In the genomic region with DNA sequence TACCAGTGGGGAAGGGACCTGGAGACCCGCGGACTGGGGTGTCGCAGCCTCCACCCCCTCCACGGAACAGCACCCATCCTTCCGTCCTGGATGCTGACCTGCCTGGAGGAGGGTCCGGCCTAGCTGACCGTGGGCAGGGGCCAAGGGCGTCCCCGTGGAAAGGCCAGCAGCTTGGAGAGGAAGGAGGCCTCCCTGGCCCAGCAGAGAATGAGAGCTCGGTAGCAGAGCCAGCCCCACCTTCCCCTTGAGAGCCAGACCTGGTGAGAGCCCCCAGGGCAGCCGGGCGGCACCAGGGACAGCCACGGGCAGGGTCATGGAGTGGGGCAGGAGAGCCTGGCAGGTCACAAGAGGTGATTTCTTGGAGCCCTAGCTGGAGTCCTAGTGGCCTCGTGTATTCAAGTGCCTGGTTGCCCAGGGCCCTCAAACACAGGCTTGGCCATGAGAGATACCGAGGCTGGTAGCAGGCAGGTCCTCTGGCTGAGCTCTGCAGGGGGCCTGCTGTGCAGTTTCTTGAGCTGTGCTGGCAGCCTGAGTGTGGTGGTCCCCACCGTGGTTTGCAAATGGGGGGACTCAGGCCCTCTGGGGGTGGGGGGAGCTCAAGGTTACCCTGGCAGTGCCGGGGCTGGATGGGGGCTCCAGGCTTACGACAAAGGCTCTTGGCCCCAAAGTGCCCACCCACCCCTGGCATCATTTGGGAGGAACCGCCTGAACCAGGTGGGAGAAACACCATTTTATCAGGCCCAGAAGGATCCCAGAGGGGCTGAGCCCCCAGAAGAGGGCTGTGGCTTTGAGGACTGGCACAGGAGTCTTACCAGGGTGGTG, we compare ENCODE assay signal across 21 cellular contexts. TPM values are rescaled to one million over a fixed set of nuclear protein-coding genes. Genes with fewer than 3 reads are reported as not detected.
"Had no signal": no experiment of that assay in that cellular context is flagged by ENCODE, and none has a peak within 500 bp of the region (broad histone marks: within the 10 kb centered on the region; RNA-seq: fewer than 3 reads in every experiment).

No MANE protein-coding gene starts in this region.

- ATAC-seq: activated CD4-positive, alpha-beta T cell treated with anti-CD3 and anti-CD28 coated beads for 36 hours; body of pancreas; T-helper 17 cell had no signal

- H3K27me3 Mint-ChIP-seq: activated B cell treated with CpG ODN at 0.5 μM for 24 hours; activated CD4-positive, alpha-beta memory T cell treated with anti-CD3 and anti-CD28 coated beads for 36 hours; activated CD4-positive, alpha-beta T cell treated with anti-CD3 and anti-CD28 coated beads for 36 hours; activated naive CD4-positive, alpha-beta T cell treated with anti-CD3 and anti-CD28 coated beads, Interleukin-2, amount 50 U/mL, for 24 hours; stimulated activated naive CD8-positive, alpha-beta T cell treated with anti-CD3 and anti-CD28 coated beads, Interleukin-15, Interleukin-2, amounts not matched to agents 100 ng/mL and 50 ng/mL, for 24 hours; T-helper 17 cell had no signal

- H3K4me3 ChIP-seq: body of pancreas, cardiac muscle cell, thyroid gland had no signal

- H3K9me3 ChIP-seq: body of pancreas, thyroid gland had no signal

- H3K36me3 Mint-ChIP-seq: activated CD4-positive, alpha-beta memory T cell treated with anti-CD3 and anti-CD28 coated beads for 36 hours; activated naive CD4-positive, alpha-beta T cell treated with anti-CD3 and anti-CD28 coated beads, Interleukin-2, amount 50 U/mL, for 24 hours; mesothelial cell of epicardium had no signal

- H3K27ac ChIP-seq: body of pancreas, cardiac muscle cell, thyroid gland had no signal

- H3K36me3 ChIP-seq: cardiac muscle cell, thyroid gland had no signal

- H3K27me3 ChIP-seq: body of pancreas, cardiac muscle cell, thyroid gland had no signal

- H3K27ac Mint-ChIP-seq: activated B cell treated with CpG ODN at 0.5 μM for 24 hours; activated CD4-positive, alpha-beta memory T cell treated with anti-CD3 and anti-CD28 coated beads for 36 hours; activated CD4-positive, alpha-beta T cell treated with anti-CD3 and anti-CD28 coated beads for 36 hours; activated naive CD4-positive, alpha-beta T cell treated with anti-CD3 and anti-CD28 coated beads, Interleukin-2, amount 50 U/mL, for 24 hours; mesothelial cell of epicardium; nephron progenitor cell; stimulated activated naive CD8-positive, alpha-beta T cell treated with anti-CD3 and anti-CD28 coated beads, Interleukin-15, Interleukin-2, amounts not matched to agents 100 ng/mL and 50 ng/mL, for 24 hours; T-helper 17 cell had no signal

- H3K9me3 Mint-ChIP-seq: activated B cell treated with CpG ODN at 0.5 μM for 24 hours; activated CD4-positive, alpha-beta memory T cell treated with anti-CD3 and anti-CD28 coated beads for 36 hours; activated naive CD4-positive, alpha-beta T cell treated with anti-CD3 and anti-CD28 coated beads, Interleukin-2, amount 50 U/mL, for 24 hours; mesothelial cell of epicardium; nephron progenitor cell; stimulated activated naive CD8-positive, alpha-beta T cell treated with anti-CD3 and anti-CD28 coated beads, Interleukin-15, Interleukin-2, amounts not matched to agents 100 ng/mL and 50 ng/mL, for 24 hours had no signal

- H3K4me3 Mint-ChIP-seq: activated B cell treated with CpG ODN at 0.5 μM for 24 hours; activated CD4-positive, alpha-beta memory T cell treated with anti-CD3 and anti-CD28 coated beads for 36 hours; activated CD4-positive, alpha-beta T cell treated with anti-CD3 and anti-CD28 coated beads for 36 hours; activated naive CD4-positive, alpha-beta T cell treated with anti-CD3 and anti-CD28 coated beads, Interleukin-2, amount 50 U/mL, for 24 hours; mesothelial cell of epicardium; nephron progenitor cell; stimulated activated naive CD8-positive, alpha-beta T cell treated with anti-CD3 and anti-CD28 coated beads, Interleukin-15, Interleukin-2, amounts not matched to agents 100 ng/mL and 50 ng/mL, for 24 hours; T-helper 17 cell had no signal

- DNase-seq: activated B cell treated with CpG ODN at 0.5 μM for 24 hours; activated CD4-positive, alpha-beta memory T cell treated with anti-CD3 and anti-CD28 coated beads for 36 hours; activated CD4-positive, alpha-beta T cell treated with anti-CD3 and anti-CD28 coated beads for 36 hours; anterior cingulate cortex; mammary epithelial cell; nephron progenitor cell; nucleus accumbens; stimulated activated CD4-positive, alpha-beta T cell treated with anti-CD3 and anti-CD28 coated beads, Interleukin-4, amount 100 ng/mL, for 24 hours; substantia nigra; SW 1271; thyroid gland had no signal

RNA-seq across cellular contexts. Expression of a gene that starts 7.6 kb away (rescaled TPM):
- total RNA-seq: epithelial cell of proximal tubule, mammary epithelial cell, renal cortical epithelial cell had no signal
- polyA plus RNA-seq: keratinocyte, mammary epithelial cell had no signal

RNA-seq across cellular contexts. Expression of a gene that starts 7.7 kb away (rescaled TPM):
- total RNA-seq: epithelial cell of proximal tubule, fibroblast of villous mesenchyme, mammary epithelial cell had no signal
- polyA plus RNA-seq: keratinocyte, mammary epithelial cell had no signal

RNA-seq across cellular contexts. Expression of a gene that starts 39.1 kb away (rescaled TPM):
- total RNA-seq: cardiac muscle cell, fibroblast of villous mesenchyme, mammary epithelial cell, renal cortical epithelial cell had no signal
- polyA plus RNA-seq: cardiac muscle cell had no signal
